Comparison of ENCODE assay signal across 31 cellular contexts in the genomic region with DNA sequence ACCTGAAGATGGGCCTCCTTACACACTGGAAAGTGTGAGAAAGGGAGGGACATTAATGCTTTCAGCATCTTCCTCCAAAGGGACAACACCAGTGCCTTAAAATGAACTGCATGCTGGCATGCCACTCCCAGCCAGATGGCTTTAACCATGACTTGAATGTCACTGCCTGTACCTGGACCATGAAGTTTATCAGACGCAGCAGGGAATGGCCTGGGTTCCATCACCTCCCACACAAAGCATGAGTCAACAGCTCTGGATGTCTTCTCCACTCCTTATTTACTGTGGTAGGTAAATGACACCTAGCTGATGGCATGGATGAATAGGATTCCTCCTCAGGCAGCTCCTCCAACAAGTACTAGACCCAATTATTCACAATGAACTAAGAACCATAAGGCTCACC.
"Had no signal": no experiment of that assay in that cellular context is flagged by ENCODE, and none has a peak within 500 bp of the region (broad histone marks: within the 10 kb centered on the region; RNA-seq: fewer than 3 reads in every experiment).

No MANE protein-coding gene starts in this region.

- H3K9me3 ChIP-seq: MG63 had no signal

- H3K36me3 ChIP-seq: MG63 had no signal

- H3K27me3 ChIP-seq: MG63 had no signal

- H3K4me3 ChIP-seq: MG63 had no signal

- DNase-seq: Karpas-422, Kasumi-1, MG63, MM.1S, NCI-H1048, NCI-H1092, NCI-H1092 treated with DMSO at 0.1 percent for 48 hours, NCI-H1105, NCI-H1105 treated with DMSO at 0.1 percent for 48 hours, NCI-H1417 treated with DMSO at 0.1 percent for 48 hours, NCI-H1436, NCI-H1436 treated with DMSO at 0.1 percent for 48 hours, NCI-H146, NCI-H1694, NCI-H1694 treated with DMSO at 0.1 percent for 48 hours, NCI-H1930, NCI-H2029, NCI-H2029 treated with DMSO at 0.1 percent for 48 hours, NCI-H2081, NCI-H2081 treated with DMSO at 0.1 percent for 48 hours, NCI-H2107, NCI-H2171, NCI-H2227 treated with DMSO at 0.1 percent for 48 hours, NCI-H226, NCI-H345, NCI-H446, NCI-H446 treated with DMSO at 0.1 percent for 48 hours, NCI-H510A, NCI-H510A treated with DMSO at 0.1 percent for 48 hours, NCI-H524 treated with DMSO at 0.1 percent for 48 hours, NCI-H526 had no signal
